ENCODE assay signal across 26 cellular contexts in genomic region chr1:165542647-165543046, GRCh38. TPM values are rescaled to one million over a fixed set of nuclear protein-coding genes. Genes with fewer than 3 reads are reported as not detected.
DNase-seq lines count a peak whose midpoint lies in the region; ATAC-seq, FAIRE-seq and TF ChIP-seq lines count a peak whose summit lies in the region.
"Had no signal": no experiment of that assay in that cellular context is flagged by ENCODE, and none has a peak within 500 bp of the region (broad histone marks: within the 10 kb centered on the region; RNA-seq: fewer than 3 reads in every experiment).

No MANE protein-coding gene starts in this region.

- H3K36me3 ChIP-seq in IMR-90 (ENCODE audit: control insufficient read depth, insufficient read depth, low read length) = no peaks in the 10 kb centered on the region
- H3K36me3 ChIP-seq: BLaER1 treated with 17β-estradiol and CSF1 and Interleukin-3, amounts not matched to agents 10 nM and 100 nM; SJCRH30 had no signal

- no peak overlapping the region for H2AK5ac ChIP-seq in IMR-90 (ENCODE audit: low read depth, low read length)

- ATAC-seq in IMR-90 (ENCODE audit: low read depth) (no peak), HG02973 (IDR thresholded peaks at IDR 0.05; ENCODE audit: unreplicated experiment) (no peak)
- ATAC-seq: CD8-positive, alpha-beta T cell; HCT116 had no signal

- no peak overlapping the region for H2BK15ac ChIP-seq in IMR-90 (ENCODE audit: low read depth, low read length)

- no peaks in the 10 kb centered on the region for H3K9me3 ChIP-seq in IMR-90 (ENCODE audit: control insufficient read depth, insufficient read depth, low read length)
- H3K9me3 ChIP-seq: BLaER1 treated with 17β-estradiol and CSF1 and Interleukin-3, amounts not matched to agents 10 nM and 100 nM; SJCRH30 had no signal

- H3K27me3 ChIP-seq in IMR-90 (ENCODE audit: control insufficient read depth, insufficient read depth, low read length) = peaks cover 4% of the 10 kb centered on the region
- H3K27me3 ChIP-seq: BLaER1 treated with 17β-estradiol and CSF1 and Interleukin-3, amounts not matched to agents 10 nM and 100 nM; SJCRH30 had no signal

- no peak overlapping the region for H2AFZ ChIP-seq in IMR-90 (replicated peaks; ENCODE audit: low read length, poor library complexity)

- no peak for TF ChIP-seq POLR2A in IMR-90 (IDR thresholded peaks at IDR 0.05; ENCODE audit: low read depth, low read length)

- no peaks in the 10 kb centered on the region for H4K20me1 ChIP-seq in IMR-90 (ENCODE audit: insufficient read depth, low read length)
- H4K20me1 ChIP-seq: BLaER1 treated with 17β-estradiol and CSF1 and Interleukin-3, amounts not matched to agents 10 nM and 100 nM had no signal

- H2BK120ac ChIP-seq in IMR-90 (ENCODE audit: low read depth, low read length) = no peak overlapping the region

- H2BK20ac ChIP-seq in IMR-90 (ENCODE audit: low read depth, low read length) = no peak overlapping the region

- H3K4me3 ChIP-seq in IMR-90 (ENCODE audit: insufficient read depth, low read depth, low read length) (no peak overlapping the region), retinal pigment epithelial cell (ENCODE audit: low read length) (no peak overlapping the region)
- H3K4me3 ChIP-seq: BLaER1 treated with 17β-estradiol and CSF1 and Interleukin-3, amounts not matched to agents 10 nM and 100 nM; SJCRH30 had no signal

- TF ChIP-seq RAD21 in IMR-90 (IDR thresholded peaks at IDR 0.05; ENCODE audit: low read length) = no peak

- in situ Hi-C loops in IMR-90 (cut with MboI; ENCODE audit: low sequenced_read_pairs) = no loop called here

- no CpG with 5 or more reads among the region's 1 CpG for WGBS in IMR-90 (ENCODE audit: extremely low coverage in 2 of 2, insufficient read length in 1 of 2), 2 experiments

- H3K23ac ChIP-seq in IMR-90 (ENCODE audit: low read depth, low read length) = no peak overlapping the region

- CTCF ChIA-PET in IMR-90 (lab: Yijun Ruan, JAX) = no interaction called here

- dilution Hi-C loops in IMR-90 (cut with HindIII; ENCODE audit: low sequenced_read_pairs, unreplicated experiment) = no loop called here

- H3K9ac ChIP-seq in IMR-90 (ENCODE audit: low read depth, low read length) = no peak overlapping the region
- H3K9ac ChIP-seq: BLaER1 treated with 17β-estradiol and CSF1 and Interleukin-3, amounts not matched to agents 10 nM and 100 nM had no signal

- H4K91ac ChIP-seq in IMR-90 (ENCODE audit: insufficient read depth, low read depth, low read length) = no peak overlapping the region

- no peak overlapping the region for H4K8ac ChIP-seq in IMR-90 (ENCODE audit: low read depth in 2 of 2, low read length in 2 of 2)

- no peaks in the 10 kb centered on the region for H3K79me1 ChIP-seq in IMR-90 (ENCODE audit: low read depth in 1 of 2, low read length in 2 of 2)

- H3K4me2 ChIP-seq in IMR-90 (ENCODE audit: low read depth, low read length) = no peak overlapping the region
- H3K4me2 ChIP-seq: BLaER1 treated with 17β-estradiol and CSF1 and Interleukin-3, amounts not matched to agents 10 nM and 100 nM had no signal

- no peak overlapping the region for H3K56ac ChIP-seq in IMR-90 (ENCODE audit: extremely low read depth, insufficient read depth, low read length)

- BruUV-seq in IMR-90 (replicated peaks; lab: Mats Ljungman, UMichigan) = no TSS peak

- intact Hi-C loops in IMR-90 (cut with micrococcal nuclease) = no loop called here

- peak; percentile 74 for FAIRE-seq in islet of Langerhans (lab: Jason Lieb, UNC)
- FAIRE-seq: GM18507, H1, RCC 7860 had no signal

- DNase-seq in DMS53 (lab: John Stamatoyannopoulos, UW) (peak; percentile 39), DMS53 treated with DMSO at 0.1 percent for 48 hours (lab: John Stamatoyannopoulos, UW; ENCODE audit: unreplicated experiment) (no peak), IMR-90 (no peak), retinal pigment epithelial cell (ENCODE audit: low read depth) (peak; percentile 1), dedifferentiated amniotic fluid mesenchymal stem cell (ENCODE audit: extremely low spot score) (no peak), COLO829 (ENCODE audit: low spot score) (no peak)
- DNase-seq: ACHN; CD8-positive, alpha-beta T cell; MM.1S; NCI-H1092; NCI-H146; NCI-H2029; NCI-H510A; NCI-H774; OCI-M1; SJCRH30 had no signal

- no peak overlapping the region for H3K4ac ChIP-seq in IMR-90 (ENCODE audit: low read depth, low read length)

- H2AK9ac ChIP-seq in IMR-90 (replicated peaks; ENCODE audit: low read depth, low read length, poor library complexity) = no peak overlapping the region

- H2BK5ac ChIP-seq in IMR-90 (ENCODE audit: low read depth, low read length, poor library complexity, severe bottlenecking) = no peak overlapping the region

- TF ChIP-seq CTCF in IMR-90 (conservative IDR thresholded peaks at IDR 0.05; ENCODE audit: low read depth, low read length) = no peak
- no peak for TF ChIP-seq CTCF in retinal pigment epithelial cell (conservative IDR thresholded peaks at IDR 0.05; ENCODE audit: low read depth, low read length)

- no peak overlapping the region for H3K18ac ChIP-seq in IMR-90 (ENCODE audit: low read depth, low read length)

- POLR2A ChIA-PET in IMR-90 (lab: Charles Lee; ENCODE audit: unreplicated experiment) = no interaction called here

- no peak overlapping the region for H4K5ac ChIP-seq in IMR-90 (ENCODE audit: low read depth, low read length)

- H3K9me1 ChIP-seq in IMR-90 (ENCODE audit: insufficient read depth, low read length) = no peaks in the 10 kb centered on the region

- H3K4me1 ChIP-seq in IMR-90 (ENCODE audit: control insufficient read depth, insufficient read depth, low read length) = no peaks in the 10 kb centered on the region

- no peak overlapping the region for H3K14ac ChIP-seq in IMR-90 (replicated peaks; ENCODE audit: low read depth, low read length)

- H3K27ac ChIP-seq in IMR-90 (ENCODE audit: insufficient read depth, low read length) = no peak overlapping the region
- H3K27ac ChIP-seq: 22Rv1; BLaER1 treated with 17β-estradiol and CSF1 and Interleukin-3, amounts not matched to agents 10 nM and 100 nM; SJCRH30 had no signal

TF ChIP-seq in IMR-90, 13 proteins besides CTCF, POLR2A, EP300 and RAD21:
- peak; percentile 27; the same call in 1 of the 2 replicates for TF ChIP-seq MAFK (IDR thresholded peaks at IDR 0.05; ENCODE audit: low read depth, low read length)
- no peak for TF ChIP-seq ELK1 (IDR thresholded peaks at IDR 0.05; ENCODE audit: borderline replicate concordance, low read depth, low read length)
- no peak for TF ChIP-seq NFE2L2 (IDR thresholded peaks at IDR 0.05; ENCODE audit: low read depth, low read length)
- TF ChIP-seq BHLHE40 (IDR thresholded peaks at IDR 0.05; ENCODE audit: low read depth, low read length) = no peak

RNA-seq across cellular contexts. Expression of gene LRRC52, which starts 1.2 kb away (rescaled TPM):
- not detected in 2 replicates for total RNA-seq in IMR-90 (2012; rRNA removed)
- not detected in 2 replicates for polyA plus RNA-seq in IMR-90 (2012; rRNA removed)
- polyA plus RNA-seq in IMR-90 (2012; cell fraction: cytosol; rRNA removed) = not detected in 2 replicates
- polyA plus RNA-seq in IMR-90 (2012; cell fraction: nucleus; rRNA removed; ENCODE audit: low replicate concordance) = not detected in 2 replicates
- total RNA-seq: CD8-positive, alpha-beta T cell; G401; H1; LHCN-M2; SJCRH30 had no signal

Comparison
In these comparisons a context has a peak if more than half of its experiments do, and no peak if none do; other contexts are left out.
1. DNase-seq: peak in DMS53 (single experiment) and retinal pigment epithelial cell (single experiment); none in DMS53 treated with DMSO at 0.1 percent for 48 hours (single experiment), IMR-90 (single experiment), dedifferentiated amniotic fluid mesenchymal stem cell (single experiment) and COLO829 (single experiment).